18 cellular contexts compared by ENCODE assay signal in genomic region chr1:208161656-208162375, GRCh38.
DNase-seq lines count a peak whose midpoint lies in the region; ATAC-seq, FAIRE-seq and TF ChIP-seq lines count a peak whose summit lies in the region.
"Had no signal": no experiment of that assay in that cellular context is flagged by ENCODE, and none has a peak within 500 bp of the region (broad histone marks: within the 10 kb centered on the region; RNA-seq: fewer than 3 reads in every experiment).

No MANE protein-coding gene starts in this region.

- WGBS in pancreas, 2 donors = 48 to 58% methylated on average over 6 of the region's 6 CpGs

- TF ChIP-seq CTCF in fibroblast of villous mesenchyme (IDR thresholded peaks at IDR 0.05; ENCODE audit: insufficient read depth, low read depth, low read length) = no peak
- TF ChIP-seq CTCF in pancreas (IDR thresholded peaks at IDR 0.05) = no peak

- intact Hi-C loops in pancreas (cut with DNase I) = no loop called here

- no peaks in the 10 kb centered on the region for H3K9me3 ChIP-seq in SK-N-MC (ENCODE audit: low read depth, low read length)
- H3K9me3 ChIP-seq in pancreas = no peaks in the 10 kb centered on the region
- H3K9me3 ChIP-seq: BLaER1 treated with 17β-estradiol and CSF1 and Interleukin-3, amounts not matched to agents 10 nM and 100 nM had no signal

- no peaks in the 10 kb centered on the region for H3K27me3 ChIP-seq in pancreas
- H3K27me3 ChIP-seq: BLaER1 treated with 17β-estradiol and CSF1 and Interleukin-3, amounts not matched to agents 10 nM and 100 nM had no signal

- peaks cover 4 to 28% (median 16%) of the 10 kb centered on the region in 3 donors for H3K4me1 ChIP-seq in pancreas
- H3K4me1 ChIP-seq: parathyroid adenoma had no signal

- ATAC-seq in pancreas (peak in 3 of 4 donors; percentile 22 to 61 (median 48)), HG03045 (IDR thresholded peaks at IDR 0.05; ENCODE audit: unreplicated experiment) (no peak), GM18858 (IDR thresholded peaks at IDR 0.05; ENCODE audit: unreplicated experiment) (no peak)
- ATAC-seq: activated CD8-positive, alpha-beta T cell treated with anti-CD3 and anti-CD28 coated beads for 36 hours; stimulated activated effector memory CD8-positive, alpha-beta T cell treated with anti-CD3 and anti-CD28 coated beads, Interleukin-12 subunit alpha, Interleukin-12 subunit beta, amount 100 ng/mL, for 72 hours had no signal

- peak overlapping the region; percentile 80 for H3K27ac ChIP-seq in SK-N-MC
- H3K27ac ChIP-seq in pancreas = no peak overlapping the region
- H3K27ac ChIP-seq: BLaER1 treated with 17β-estradiol and CSF1 and Interleukin-3, amounts not matched to agents 10 nM and 100 nM; parathyroid adenoma had no signal

- DNase-seq in EH (ENCODE audit: low read depth) (peak; percentile 78), SK-N-MC (ENCODE audit: low read depth, low spot score) (no peak), fibroblast of villous mesenchyme (ENCODE audit: low read depth) (peak; percentile 47), pancreas (no peak), ecto neural progenitor cell (ENCODE audit: low spot score) (no peak), NCI-H2196 treated with DMSO at 0.1 percent for 48 hours (lab: John Stamatoyannopoulos, UW; ENCODE audit: unreplicated experiment) (no peak)
- DNase-seq: activated CD8-positive, alpha-beta T cell treated with anti-CD3 and anti-CD28 coated beads for 36 hours; activated naive CD4-positive, alpha-beta T cell treated with anti-CD3 and anti-CD28 coated beads for 36 hours; Kasumi-1; left cardiac atrium; stimulated activated CD4-positive, alpha-beta T cell treated with anti-CD3 and anti-CD28 coated beads, Interleukin-2, amount 100 ng/mL, for 24 hours; T1000 had no signal

- FAIRE-seq in pancreas (lab: Jason Lieb, UNC) = no peak
- FAIRE-seq: colon had no signal

- H3K9ac ChIP-seq in SK-N-MC (ENCODE audit: insufficient read length) = no peak overlapping the region
- H3K9ac ChIP-seq: BLaER1 treated with 17β-estradiol and CSF1 and Interleukin-3, amounts not matched to agents 10 nM and 100 nM; parathyroid adenoma had no signal

- H3K36me3 ChIP-seq in SK-N-MC (ENCODE audit: insufficient read depth, low read length) (no peaks in the 10 kb centered on the region), pancreas (no peaks in the 10 kb centered on the region)
- H3K36me3 ChIP-seq: BLaER1 treated with 17β-estradiol and CSF1 and Interleukin-3, amounts not matched to agents 10 nM and 100 nM had no signal

- H3K4me3 ChIP-seq in SK-N-MC = peak overlapping the region; percentile 57
- no peak overlapping the region for H3K4me3 ChIP-seq in fibroblast of villous mesenchyme (ENCODE audit: low read depth, low read length)
- H3K4me3 ChIP-seq in pancreas = no peak overlapping the region
- H3K4me3 ChIP-seq: BLaER1 treated with 17β-estradiol and CSF1 and Interleukin-3, amounts not matched to agents 10 nM and 100 nM had no signal

Comparison
In these comparisons a context has a peak if more than half of its experiments do, and no peak if none do; other contexts are left out.
1. DNase-seq: peak in EH (single experiment) and fibroblast of villous mesenchyme (single experiment); none in SK-N-MC (single experiment), pancreas (0 of 6), ecto neural progenitor cell (single experiment) and NCI-H2196 treated with DMSO at 0.1 percent for 48 hours (single experiment).
2. ATAC-seq: peak in pancreas (3 of 4); none in HG03045 (single experiment) and GM18858 (single experiment).